ENCODE assay signal across 24 cellular contexts in genomic region chr16:20997147-20997546, GRCh38.
"Had no signal": no experiment of that assay in that cellular context is flagged by ENCODE, and none has a peak within 500 bp of the region (broad histone marks: within the 10 kb centered on the region; RNA-seq: fewer than 3 reads in every experiment).

No MANE protein-coding gene starts in this region.

- DNase-seq: dermis blood vessel endothelial cell; dorsolateral prefrontal cortex; effector CD4-positive, alpha-beta T cell; effector memory CD4-positive, alpha-beta T cell; esophagus squamous epithelium; foreskin fibroblast; foreskin melanocyte; gastrocnemius medialis; glutamatergic neuron; head of caudate nucleus; heart right ventricle; hippocampal formation; left cardiac atrium; left lung; left ventricle myocardium superior; lower lobe of right lung; mesenchymal stem cell; mucosa of descending colon had no signal

- FAIRE-seq: colon, endothelial cell of umbilical vein, islet of Langerhans, keratinocyte had no signal

- H3K4me1 Mint-ChIP-seq: mesothelial cell of epicardium had no signal

- H3K9me3 Mint-ChIP-seq: mesothelial cell of epicardium had no signal

- H3K36me3 ChIP-seq: esophagus squamous epithelium, gastrocnemius medialis, heart right ventricle, left lung, lower lobe of right lung had no signal

- H3K36me3 Mint-ChIP-seq: mesothelial cell of epicardium had no signal

- H3K4me3 ChIP-seq: coronary artery, dorsolateral prefrontal cortex, esophagus squamous epithelium, gastrocnemius medialis, heart right ventricle, left lung, lower lobe of right lung, mucosa of descending colon had no signal

- H3K4me3 Mint-ChIP-seq: mesothelial cell of epicardium had no signal

- H3K27me3 ChIP-seq: esophagus squamous epithelium, gastrocnemius medialis, heart right ventricle, left lung had no signal

- ATAC-seq: gastrocnemius medialis, heart right ventricle, left cardiac atrium, left lung, left ventricle myocardium superior, lower lobe of right lung, mucosa of descending colon had no signal

- H3K27ac Mint-ChIP-seq: mesothelial cell of epicardium had no signal

- H3K4me1 ChIP-seq: esophagus squamous epithelium, gastrocnemius medialis, heart right ventricle, left lung, lower lobe of right lung had no signal

- H3K27ac ChIP-seq: coronary artery, dorsolateral prefrontal cortex, esophagus squamous epithelium, gastrocnemius medialis, heart right ventricle, left lung, lower lobe of right lung had no signal

- H3K9me3 ChIP-seq: esophagus squamous epithelium, gastrocnemius medialis, heart right ventricle, left lung, lower lobe of right lung, mucosa of descending colon had no signal
